In the genomic region with DNA sequence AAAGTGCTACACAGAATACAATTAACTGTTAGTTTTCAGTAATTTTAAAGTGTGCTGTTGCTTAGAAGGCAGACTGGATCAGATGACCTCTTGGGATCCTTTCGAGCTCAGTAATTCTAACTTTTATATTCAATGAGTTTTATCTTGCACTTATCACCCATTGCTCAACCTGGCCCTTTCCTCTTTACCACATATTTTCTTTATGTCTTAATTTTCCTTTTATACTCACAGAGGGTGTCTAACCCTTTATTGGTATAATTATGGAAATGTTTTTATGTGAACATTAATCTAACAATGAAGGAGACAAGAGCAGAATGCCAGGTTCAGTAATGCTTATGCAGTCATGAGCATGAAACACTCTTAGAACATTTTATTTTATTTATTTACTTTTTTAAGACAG, we compare ENCODE assay signal across 25 cellular contexts. TPM values are rescaled to one million over a fixed set of nuclear protein-coding genes. Genes with fewer than 3 reads are reported as not detected.
DNase-seq lines count a peak whose midpoint lies in the region; ATAC-seq, FAIRE-seq and TF ChIP-seq lines count a peak whose summit lies in the region.
"Had no signal": no experiment of that assay in that cellular context is flagged by ENCODE, and none has a peak within 500 bp of the region (broad histone marks: within the 10 kb centered on the region; RNA-seq: fewer than 3 reads in every experiment).

No MANE protein-coding gene starts in this region.

- H3K4me3 ChIP-seq in SK-N-SH (ENCODE audit: low read depth in 2 of 2, low read length in 1 of 2): no peak overlapping the region
- no peak overlapping the region for H3K4me3 ChIP-seq in astrocyte (ENCODE audit: insufficient read depth, low read depth, low read length)
- no peak overlapping the region for H3K4me3 ChIP-seq in hepatocyte
- H3K4me3 ChIP-seq: GM12878, GM23338 had no signal

- DNase-seq in SK-N-SH (no peak), NCI-H69 (lab: John Stamatoyannopoulos, UW) (peak; percentile 77), astrocyte (ENCODE audit: low read depth) (peak; percentile 21), substantia nigra (lab: John Stamatoyannopoulos, UW) (no peak), hepatocyte (ENCODE audit: low spot score) (no peak)
- no peak for DNase-seq in effector CD8-positive, alpha-beta T cell (lab: John Stamatoyannopoulos, UW)
- DNase-seq: ACHN; BE2C; C1 segment of cervical spinal cord; CD4-positive, CD25-positive, alpha-beta regulatory T cell; CD8-positive, alpha-beta memory T cell; COR-L47; DMS 273 treated with DMSO at 0.1 percent for 48 hours; DMS53; DND-41; EL; HCEC 1CT; HFFc6 had no signal

- no peak for TF ChIP-seq RAD21 in SK-N-SH (IDR thresholded peaks at IDR 0.05; ENCODE audit: low read length)

- H3K4me3 Mint-ChIP-seq in astrocyte (ENCODE audit: unreplicated experiment): no peak overlapping the region
- H3K4me3 Mint-ChIP-seq: CD4-positive, CD25-positive, alpha-beta regulatory T cell; CD8-positive, alpha-beta memory T cell; GM23338; HFFc6; IgD-negative memory B cell had no signal

- TF ChIP-seq EP300 in SK-N-SH (IDR thresholded peaks at IDR 0.05; ENCODE audit: borderline replicate concordance in 1 of 2, low read depth in 1 of 2, low read length in 1 of 2): no peak

- H3K9me2 ChIP-seq in SK-N-SH: no peaks in the 10 kb centered on the region
- no peaks in the 10 kb centered on the region for H3K9me2 ChIP-seq in hepatocyte (replicated peaks; ENCODE audit: insufficient read depth)

- H3K4me2 ChIP-seq in SK-N-SH: no peak overlapping the region
- no peak overlapping the region for H3K4me2 ChIP-seq in astrocyte (ENCODE audit: low read length)
- no peak overlapping the region for H3K4me2 ChIP-seq in hepatocyte
- H3K4me2 ChIP-seq: GM23338 had no signal

- no peaks in the 10 kb centered on the region for H3K27me3 Mint-ChIP-seq in astrocyte (ENCODE audit: low read depth, unreplicated experiment)

- H2AFZ ChIP-seq in SK-N-SH (ENCODE audit: low read depth) (no peak overlapping the region), astrocyte (ENCODE audit: low read depth, low read length) (no peak overlapping the region), hepatocyte (no peak overlapping the region)
- H2AFZ ChIP-seq: GM23338 had no signal

- H3K9ac ChIP-seq in SK-N-SH: no peak overlapping the region
- no peak overlapping the region for H3K9ac ChIP-seq in astrocyte (ENCODE audit: low read length)

- FAIRE-seq in astrocyte (lab: Jason Lieb, UNC): no peak
- FAIRE-seq: GM12878, GM18507, H54, HepG2 had no signal

- peaks cover 5% of the 10 kb centered on the region for H3F3A ChIP-seq in SK-N-SH (replicated peaks; ENCODE audit: insufficient read depth)

- TF ChIP-seq CTCF in SK-N-SH (IDR thresholded peaks at IDR 0.05) (no peak), astrocyte (IDR thresholded peaks at IDR 0.05; ENCODE audit: insufficient read depth, low read depth, low read length) (no peak), hepatocyte (IDR thresholded peaks at IDR 0.05; ENCODE audit: poor library complexity) (no peak)

- H3K27ac Mint-ChIP-seq in astrocyte (ENCODE audit: unreplicated experiment): no peak overlapping the region
- H3K27ac Mint-ChIP-seq: CD4-positive, CD25-positive, alpha-beta regulatory T cell; CD8-positive, alpha-beta memory T cell; GM23338; HFFc6; IgD-negative memory B cell had no signal

- H3K27me3 ChIP-seq in SK-N-SH (ENCODE audit: insufficient read depth) (no peaks in the 10 kb centered on the region), astrocyte (ENCODE audit: insufficient read depth, low read length) (no peaks in the 10 kb centered on the region), hepatocyte (no peaks in the 10 kb centered on the region)
- H3K27me3 ChIP-seq: BE2C had no signal

- H3K9me3 Mint-ChIP-seq in astrocyte (ENCODE audit: unreplicated experiment): no peaks in the 10 kb centered on the region
- H3K9me3 Mint-ChIP-seq: CD8-positive, alpha-beta memory T cell; GM23338; HFFc6; IgD-negative memory B cell had no signal

- CTCF ChIA-PET in SK-N-SH (lab: Yijun Ruan, JAX): interaction anchor here (0.7 to 1.1 kb wide), 5 partner anchors 14 to 508 kb away, joined by 3 to 4 read pairs (median 3); no protein-coding TSS in a partner anchor

- POLR2A ChIA-PET in SK-N-SH (lab: Yijun Ruan, JAX): no interaction called here

- H3K36me3 Mint-ChIP-seq in astrocyte (ENCODE audit: low read depth, unreplicated experiment): no peaks in the 10 kb centered on the region
- H3K36me3 Mint-ChIP-seq: CD4-positive, CD25-positive, alpha-beta regulatory T cell; CD8-positive, alpha-beta memory T cell had no signal

- H4K20me1 ChIP-seq in SK-N-SH (ENCODE audit: insufficient read depth) (no peaks in the 10 kb centered on the region), astrocyte (ENCODE audit: insufficient read depth, low read length) (no peaks in the 10 kb centered on the region), hepatocyte (ENCODE audit: insufficient read depth, poor library complexity, severe bottlenecking) (no peaks in the 10 kb centered on the region)

- H3K79me2 ChIP-seq in SK-N-SH (ENCODE audit: insufficient read depth) (no peaks in the 10 kb centered on the region), astrocyte (ENCODE audit: insufficient read depth, low read length) (no peaks in the 10 kb centered on the region), hepatocyte (no peaks in the 10 kb centered on the region)

- 75% methylated on average over 1 of the region's 1 CpG for WGBS in SK-N-SH (ENCODE audit: low lambda C conversion rate)
- 73% methylated on average over 1 of the region's 1 CpG for WGBS in hepatocyte (ENCODE audit: low lambda C conversion rate, missing lambda C conversion rate)

- ATAC-seq in SK-N-SH treated with all-trans-retinoic acid at 6 μM for 48 hours: peak; percentile 59; the same call in 2 of the 3 replicates
- ATAC-seq: GM12878, GM23338, HepG2 had no signal

- H3K27ac ChIP-seq in SK-N-SH (ENCODE audit: low read depth in 2 of 2, low read length in 1 of 2) (peak overlapping the region in 1 of 2 experiments; percentile 22; a peak in 1 of 4 replicates), astrocyte (ENCODE audit: low read depth, low read length) (no peak overlapping the region), substantia nigra (ENCODE audit: low read depth, low read length, poor library complexity, severe bottlenecking) (no peak overlapping the region), hepatocyte (no peak overlapping the region)

- H3K9me3 ChIP-seq in SK-N-SH (no peaks in the 10 kb centered on the region), astrocyte (ENCODE audit: insufficient read depth, low read depth, low read length) (no peaks in the 10 kb centered on the region), hepatocyte (ENCODE audit: low read depth) (no peaks in the 10 kb centered on the region)
- H3K9me3 ChIP-seq: BE2C had no signal

- H3K4me1 Mint-ChIP-seq in astrocyte (ENCODE audit: low read depth, unreplicated experiment): peaks cover 3% of the 10 kb centered on the region
- H3K4me1 Mint-ChIP-seq: CD4-positive, CD25-positive, alpha-beta regulatory T cell; CD8-positive, alpha-beta memory T cell had no signal

- no peaks in the 10 kb centered on the region for H3K36me3 ChIP-seq in SK-N-SH (replicated peaks in 1 of 2; ENCODE audit: control insufficient read depth in 1 of 2, insufficient read depth in 2 of 2, low read length in 1 of 2)
- no peaks in the 10 kb centered on the region for H3K36me3 ChIP-seq in astrocyte (ENCODE audit: insufficient read depth, low read length)
- H3K36me3 ChIP-seq in hepatocyte (replicated peaks; ENCODE audit: insufficient read depth, low read depth): no peaks in the 10 kb centered on the region
- H3K36me3 ChIP-seq: BE2C had no signal

- H3K4me1 ChIP-seq in SK-N-SH (ENCODE audit: control insufficient read depth in 1 of 2, insufficient read depth in 2 of 2, low read depth in 1 of 2, low read length in 1 of 2) (peaks cover 0 to 3% of the 10 kb centered on the region in 2 experiments; a peak in 1 of 4 replicates), astrocyte (ENCODE audit: insufficient read depth, low read length) (no peaks in the 10 kb centered on the region), hepatocyte (ENCODE audit: insufficient read depth) (peaks cover 6% of the 10 kb centered on the region)
- H3K4me1 ChIP-seq: BE2C had no signal

TF ChIP-seq in SK-N-SH treated with all-trans-retinoic acid at 6 μM for 48 hours, 23 proteins besides CTCF, POLR2A, EP300 and RAD21:
- TF ChIP-seq TCF4 (CRISPR knock-in tag; IDR thresholded peaks at IDR 0.05; ENCODE audit: borderline replicate concordance) (no peak), GLIS3 (CRISPR knock-in tag; IDR thresholded peaks at IDR 0.05) (no peak)

TF ChIP-seq in SK-N-SH, 30 proteins besides CTCF, POLR2A, EP300 and RAD21:
- TF ChIP-seq, protein P1, sequence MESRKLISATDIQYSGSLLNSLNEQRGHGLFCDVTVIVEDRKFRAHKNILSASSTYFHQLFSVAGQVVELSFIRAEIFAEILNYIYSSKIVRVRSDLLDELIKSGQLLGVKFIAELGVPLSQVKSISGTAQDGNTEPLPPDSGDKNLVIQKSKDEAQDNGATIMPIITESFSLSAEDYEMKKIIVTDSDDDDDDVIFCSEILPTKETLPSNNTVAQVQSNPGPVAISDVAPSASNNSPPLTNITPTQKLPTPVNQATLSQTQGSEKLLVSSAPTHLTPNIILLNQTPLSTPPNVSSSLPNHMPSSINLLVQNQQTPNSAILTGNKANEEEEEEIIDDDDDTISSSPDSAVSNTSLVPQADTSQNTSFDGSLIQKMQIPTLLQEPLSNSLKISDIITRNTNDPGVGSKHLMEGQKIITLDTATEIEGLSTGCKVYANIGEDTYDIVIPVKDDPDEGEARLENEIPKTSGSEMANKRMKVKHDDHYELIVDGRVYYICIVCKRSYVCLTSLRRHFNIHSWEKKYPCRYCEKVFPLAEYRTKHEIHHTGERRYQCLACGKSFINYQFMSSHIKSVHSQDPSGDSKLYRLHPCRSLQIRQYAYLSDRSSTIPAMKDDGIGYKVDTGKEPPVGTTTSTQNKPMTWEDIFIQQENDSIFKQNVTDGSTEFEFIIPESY (IDR thresholded peaks at IDR 0.05; ENCODE audit: borderline replicate concordance, low read depth): no peak
- TF ChIP-seq RFX5 (IDR thresholded peaks at IDR 0.05; ENCODE audit: low read length) (no peak), EZH2phosphoT487 (IDR thresholded peaks at IDR 0.05; ENCODE audit: borderline replicate concordance, low read depth) (no peak)
- TF ChIP-seq, protein P2, sequence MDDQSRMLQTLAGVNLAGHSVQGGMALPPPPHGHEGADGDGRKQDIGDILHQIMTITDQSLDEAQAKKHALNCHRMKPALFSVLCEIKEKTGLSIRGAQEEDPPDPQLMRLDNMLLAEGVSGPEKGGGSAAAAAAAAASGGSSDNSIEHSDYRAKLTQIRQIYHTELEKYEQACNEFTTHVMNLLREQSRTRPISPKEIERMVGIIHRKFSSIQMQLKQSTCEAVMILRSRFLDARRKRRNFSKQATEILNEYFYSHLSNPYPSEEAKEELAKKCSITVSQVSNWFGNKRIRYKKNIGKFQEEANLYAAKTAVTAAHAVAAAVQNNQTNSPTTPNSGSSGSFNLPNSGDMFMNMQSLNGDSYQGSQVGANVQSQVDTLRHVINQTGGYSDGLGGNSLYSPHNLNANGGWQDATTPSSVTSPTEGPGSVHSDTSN (IDR thresholded peaks at IDR 0.05): no peak
TF ChIP-seq in SK-N-SH: peak in this region for 0.

RNA-seq across cellular contexts. Expression of a gene that starts 39.7 kb away (rescaled TPM):
- polyA plus RNA-seq in SK-N-SH (2012; rRNA removed) (1.7 TPM in 2 replicates), hepatocyte (15.5 and 19.5 TPM in 2 replicates)
- polyA plus RNA-seq in SK-N-SH (2012; cell fraction: cytosol; rRNA removed): 2.2 TPM in 2 replicates
- 2.1 and 2.8 TPM in 2 replicates for polyA plus RNA-seq in SK-N-SH (2012; cell fraction: nucleus; rRNA removed)
- total RNA-seq in astrocyte (19.1 and 21.3 TPM in 2 replicates), hepatocyte (37.3 and 40.6 TPM in 2 replicates)
- polyA plus RNA-seq: CD8-positive, alpha-beta memory T cell had no signal

Comparison
In these comparisons a context has a peak if more than half of its experiments do, and no peak if none do; other contexts are left out.
1. DNase-seq: peak in NCI-H69 (single experiment) and astrocyte (single experiment); none in SK-N-SH (single experiment), substantia nigra (0 of 49), effector CD8-positive, alpha-beta T cell (single experiment) and hepatocyte (single experiment).